In the genomic region with DNA sequence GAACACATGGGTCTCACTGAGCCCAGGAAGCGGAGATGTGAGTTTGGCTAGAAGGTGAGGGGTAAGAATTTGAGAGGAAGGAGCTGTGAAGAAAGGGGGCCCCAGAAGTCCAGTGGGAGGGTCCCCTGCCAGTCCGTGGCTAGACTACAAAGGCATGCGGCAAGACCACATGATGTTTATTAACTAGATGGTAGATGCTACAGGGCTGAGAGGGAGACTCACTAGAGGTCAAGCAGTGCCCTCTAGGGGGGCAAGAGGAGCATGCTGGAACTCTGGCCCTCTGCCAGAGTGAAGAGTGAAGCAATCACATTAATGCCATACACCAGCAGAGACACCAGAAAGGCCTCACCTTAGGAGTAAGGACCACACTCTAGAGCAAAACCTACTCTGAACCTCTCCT, we compare ENCODE assay signal across 1 cellular context.
TF ChIP-seq lines count a peak whose summit lies in the region.

No MANE protein-coding gene starts in this region.

TF ChIP-seq in HEK293, 187 proteins besides CTCF, POLR2A, EP300 and RAD21 (continued from another document):
- 0 out of 2 replicates have a peak, but pooled peaks have one; percentile 41 for TF ChIP-seq ZSCAN30 (tag by site-specific recombination; IDR thresholded peaks at IDR 0.05)
- no peak for TF ChIP-seq ZNF600 (tag by site-specific recombination; IDR thresholded peaks at IDR 0.05)
- TF ChIP-seq BCL6B (tag by site-specific recombination; IDR thresholded peaks at IDR 0.05) = no peak
- peak; percentile 63; the same call in 1 of the 2 replicates for TF ChIP-seq TCF7L2 (IDR thresholded peaks at IDR 0.05; ENCODE audit: borderline replicate concordance, low read depth, low read length)
- TF ChIP-seq ZNF707 (tag by site-specific recombination; IDR thresholded peaks at IDR 0.05) = no peak
- TF ChIP-seq ZBTB8A (tag by site-specific recombination; IDR thresholded peaks at IDR 0.05) = no peak
- peak; percentile 59; the same call in 1 of the 2 replicates for TF ChIP-seq ZNF660 (tag by site-specific recombination; IDR thresholded peaks at IDR 0.05)
- TF ChIP-seq ZNF19 (tag by site-specific recombination; IDR thresholded peaks at IDR 0.05; ENCODE audit: low read depth) = no peak
